Comparison of ENCODE assay signal across 8 cellular contexts in the genomic region with DNA sequence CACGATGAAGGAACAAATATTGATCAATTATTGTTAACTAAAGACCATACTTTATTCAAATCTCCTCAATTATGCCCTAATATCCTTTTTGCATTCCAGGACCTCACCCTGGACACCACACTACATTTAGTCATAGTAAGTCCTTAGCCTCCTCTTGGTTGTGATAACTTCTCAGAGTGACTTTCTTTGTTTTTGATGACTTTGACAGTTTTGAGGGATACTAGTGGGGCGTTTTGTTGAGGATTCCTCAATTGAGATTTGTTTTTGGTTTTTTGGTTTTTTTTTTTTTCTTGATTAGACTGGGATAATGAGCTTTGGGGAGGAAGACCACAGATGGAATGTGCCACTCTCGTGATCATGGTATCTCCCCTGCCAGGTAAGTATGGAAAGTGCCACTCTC.
"Had no signal": no experiment of that assay in that cellular context is flagged by ENCODE, and none has a peak within 500 bp of the region (broad histone marks: within the 10 kb centered on the region; RNA-seq: fewer than 3 reads in every experiment).

No MANE protein-coding gene starts in this region.

- H3K27me3 Mint-ChIP-seq: IgD-negative memory B cell had no signal

- H3K4me1 Mint-ChIP-seq: IgD-negative memory B cell had no signal

- H3K4me2 ChIP-seq: KMS-11 had no signal

- H3K9ac ChIP-seq: KMS-11 had no signal

- FAIRE-seq: HTR-8/SVneo, K562 had no signal

- H3K4me3 Mint-ChIP-seq: IgD-negative memory B cell had no signal

- H3K4me3 ChIP-seq: K562 had no signal

- H3K27ac Mint-ChIP-seq: IgD-negative memory B cell had no signal

- ATAC-seq: K562 had no signal

- H3K27ac ChIP-seq: HL-60, KMS-11 had no signal

- DNase-seq: IMR-90, KBM-7, KG1 had no signal
